8 cellular contexts compared by ENCODE assay signal in genomic region chr11:2929880-2930704, GRCh38. TPM values are rescaled to one million over a fixed set of nuclear protein-coding genes. Genes with fewer than 3 reads are reported as not detected.
DNase-seq lines count a peak whose midpoint lies in the region; ATAC-seq and TF ChIP-seq lines count a peak whose summit lies in the region.

No MANE protein-coding gene starts in this region.

- no peaks in the 10 kb centered on the region for H3K36me3 Mint-ChIP-seq in naive thymus-derived CD8-positive, alpha-beta T cell

- H3K27ac ChIP-seq in 22Rv1 (peak overlapping the region; percentile 96), HUES48 (ENCODE audit: low read depth, low read length) (peak overlapping the region; percentile 90)

- peak; percentile 76 for DNase-seq in GM12865 (ENCODE audit: low read depth)
- peak; percentile 63 for DNase-seq in UCSD-AML1 (lab: John Stamatoyannopoulos, UW; ENCODE audit: unreplicated experiment)
- DNase-seq in epithelial cell of proximal tubule (ENCODE audit: low read depth) = no peak
- peak in 1 of 10 donors; percentile 41 for DNase-seq in naive thymus-derived CD8-positive, alpha-beta T cell
- no peak for DNase-seq in head of caudate nucleus

- peaks cover 39% of the 10 kb centered on the region for H3K27me3 ChIP-seq in HUES48 (ENCODE audit: control insufficient read depth, insufficient read depth, low read length)

- ATAC-seq in naive thymus-derived CD8-positive, alpha-beta T cell = peak; percentile 29 to 30
- ATAC-seq in HG03378 (IDR thresholded peaks at IDR 0.05; ENCODE audit: unreplicated experiment) = no peak

- POLR2A ChIA-PET in naive thymus-derived CD8-positive, alpha-beta T cell (lab: Charles Lee) = interaction anchor here (0.6 to 2.2 kb wide), 12 partner anchors 9 to 747 kb away, joined by 3 to 14 read pairs (median 5); partner anchors contain the start of gene TSSC4

- no peaks in the 10 kb centered on the region for H3K9me3 ChIP-seq in HUES48 (ENCODE audit: control insufficient read depth, insufficient read depth, low read length)

- peaks cover 9 to 26% (median 22%) of the 10 kb centered on the region in 4 donors for H3K4me1 Mint-ChIP-seq in naive thymus-derived CD8-positive, alpha-beta T cell

- peaks cover 7 to 30% (median 13%) of the 10 kb centered on the region in 5 donors for H3K27me3 Mint-ChIP-seq in naive thymus-derived CD8-positive, alpha-beta T cell

- H3K9ac ChIP-seq in HUES48 (ENCODE audit: low read depth, low read length) = no peak overlapping the region

- H3K9me3 Mint-ChIP-seq in naive thymus-derived CD8-positive, alpha-beta T cell = no peaks in the 10 kb centered on the region

- H3K4me3 Mint-ChIP-seq in naive thymus-derived CD8-positive, alpha-beta T cell = peak overlapping the region; percentile 66 to 86 (median 82)

- H3K27ac Mint-ChIP-seq in naive thymus-derived CD8-positive, alpha-beta T cell = peak overlapping the region in 6 of 10 donors; percentile 25 to 71 (median 50)

- peaks cover 4% of the 10 kb centered on the region; the same call in 1 of the 2 replicates for H3K4me1 ChIP-seq in HUES48 (ENCODE audit: control insufficient read depth, insufficient read depth, low read length)

- H3K4me3 ChIP-seq in GM12865 (ENCODE audit: low read depth, low read length) (peak overlapping the region; percentile 55), HUES48 (ENCODE audit: low read depth, low read length) (peak overlapping the region; percentile 47), epithelial cell of proximal tubule (ENCODE audit: low read depth, low read length) (peak overlapping the region; percentile 84)

- intact Hi-C loops in head of caudate nucleus (cut with DNase I) = no loop called here

- TF ChIP-seq CTCF in 22Rv1 (IDR thresholded peaks at IDR 0.05) = no peak
- peak; percentile 58 for TF ChIP-seq CTCF in GM12865 (IDR thresholded peaks at IDR 0.05; ENCODE audit: insufficient read depth, low read depth, low read length, missing control alignments)
- no peak for TF ChIP-seq CTCF in epithelial cell of proximal tubule (conservative IDR thresholded peaks at IDR 0.05; ENCODE audit: low read depth, low read length)

- no peaks in the 10 kb centered on the region for H3K36me3 ChIP-seq in HUES48 (ENCODE audit: control insufficient read depth, insufficient read depth, low read length)

RNA-seq across cellular contexts. Expression of gene PHLDA2, which starts 0.9 kb away (rescaled TPM):
- total RNA-seq in epithelial cell of proximal tubule = 63.1 and 97.2 TPM in 2 replicates
- total RNA-seq in naive thymus-derived CD8-positive, alpha-beta T cell = under 1 TPM; 0.69 to 0.83 TPM
- polyA plus RNA-seq in naive thymus-derived CD8-positive, alpha-beta T cell = not detected

RNA-seq across cellular contexts. Expression of gene CDKN1C, which starts 44.5 kb away (rescaled TPM):
- total RNA-seq in epithelial cell of proximal tubule = 12.7 and 27.7 TPM in 2 replicates
- 1 to 10 TPM; 3.6 to 4.4 TPM for total RNA-seq in naive thymus-derived CD8-positive, alpha-beta T cell
- under 1 TPM in 2 of 3 donors, not detected in 1; 0.27 to 0.34 TPM for polyA plus RNA-seq in naive thymus-derived CD8-positive, alpha-beta T cell

Comparison
In these comparisons a context has a peak if more than half of its experiments do, and no peak if none do; other contexts are left out.
1. DNase-seq: peak in GM12865 (single experiment) and UCSD-AML1 (single experiment); none in epithelial cell of proximal tubule (single experiment) and head of caudate nucleus (0 of 42).
2. RNA of gene PHLDA2, which starts 0.9 kb away (total RNA-seq): 63.1 to 97.2 TPM in epithelial cell of proximal tubule; 0.69 to 0.83 TPM in naive thymus-derived CD8-positive, alpha-beta T cell; every median in the first group is over 10 times any median in the second.
3. Peak in every context shown above with its lines, with median percentiles within 50 percentile points of each other: H3K4me3 ChIP-seq.